In genomic region chr1:31763671-31764306, GRCh38 we compare ENCODE assay signal across 8 cellular contexts. TPM values are rescaled to one million over a fixed set of nuclear protein-coding genes. Genes with fewer than 3 reads are reported as not detected.
A peak's percentile ranks its signal among the peaks of the same experiment; 100 is the strongest.
DNase-seq lines count a peak whose midpoint lies in the region; ATAC-seq, FAIRE-seq and TF ChIP-seq lines count a peak whose summit lies in the region.

No MANE protein-coding gene starts in this region.

- H3K4me3 ChIP-seq in keratinocyte (ENCODE audit: control insufficient read depth in 2 of 3, extremely low read depth in 1 of 3, insufficient read depth in 2 of 3, low read depth in 1 of 3, low read length in 3 of 3) (peak overlapping the region; percentile 32 to 62 (median 51)), upper lobe of left lung (peak overlapping the region; percentile 6 to 54 (median 44)), kidney (ENCODE audit: low read length in 2 of 2) (no peak overlapping the region)

- H3K4me1 ChIP-seq in keratinocyte (ENCODE audit: control insufficient read depth, extremely low read depth, insufficient read depth, low read length) (peaks cover 26% of the 10 kb centered on the region), upper lobe of left lung (peaks cover 29 to 44% (median 32%) of the 10 kb centered on the region in 4 donors), kidney (ENCODE audit: control insufficient read depth in 1 of 2, insufficient read depth in 1 of 2, low read depth in 1 of 2, low read length in 2 of 2) (peaks cover 0 to 15% of the 10 kb centered on the region in 2 donors)

- H3K9ac ChIP-seq in keratinocyte (ENCODE audit: control insufficient read depth, extremely low read depth, insufficient read depth, low read length) (no peak overlapping the region), kidney (ENCODE audit: low read length in 2 of 2) (no peak overlapping the region)

- peaks cover 18% of the 10 kb centered on the region for H3K27me3 Mint-ChIP-seq in activated naive CD4-positive, alpha-beta T cell treated with anti-CD3 and anti-CD28 coated beads for 36 hours (ENCODE audit: low read depth)
- peaks cover 9% of the 10 kb centered on the region for H3K27me3 Mint-ChIP-seq in activated T-helper 17 cell treated with anti-CD3 and anti-CD28 coated beads, Interleukin-2, amount 50 U/mL, for 72 hours

- no peaks in the 10 kb centered on the region for H4K20me1 ChIP-seq in keratinocyte (ENCODE audit: control insufficient read depth, extremely low read depth, insufficient read depth, low read length)

- no peak for FAIRE-seq in keratinocyte (lab: Jason Lieb, UNC)
- FAIRE-seq in kidney (lab: Jason Lieb, UNC), result no peak

- TF ChIP-seq POLR2A in upper lobe of left lung (IDR thresholded peaks at IDR 0.05), result no peak

- no peaks in the 10 kb centered on the region for H3K9me1 ChIP-seq in keratinocyte (ENCODE audit: control insufficient read depth, extremely low read depth, insufficient read depth, low read length)

- no peaks in the 10 kb centered on the region for H3K9me3 Mint-ChIP-seq in activated naive CD4-positive, alpha-beta T cell treated with anti-CD3 and anti-CD28 coated beads for 36 hours
- no peaks in the 10 kb centered on the region for H3K9me3 Mint-ChIP-seq in activated T-helper 17 cell treated with anti-CD3 and anti-CD28 coated beads, Interleukin-2, amount 50 U/mL, for 72 hours

- ATAC-seq in activated T-helper 17 cell treated with anti-CD3 and anti-CD28 coated beads, Interleukin-2, amount 50 U/mL, for 72 hours (replicated peaks), result peak; percentile 28
- ATAC-seq in upper lobe of left lung (ENCODE audit: low FRiP score in 2 of 2) (no peak), GM21576 (IDR thresholded peaks at IDR 0.05; ENCODE audit: unreplicated experiment) (no peak)

- H3K36me3 ChIP-seq in keratinocyte (ENCODE audit: control insufficient read depth in 2 of 2, extremely low read depth in 1 of 2, insufficient read depth in 2 of 2, low read length in 2 of 2) (no peaks in the 10 kb centered on the region), upper lobe of left lung (no peaks in the 10 kb centered on the region), kidney (ENCODE audit: control insufficient read depth in 1 of 2, insufficient read depth in 2 of 2, low read length in 2 of 2) (no peaks in the 10 kb centered on the region)

- intact Hi-C loops in activated naive CD4-positive, alpha-beta T cell treated with anti-CD3 and anti-CD28 coated beads for 36 hours (cut with micrococcal nuclease), result loop anchor here (1.0 to 5.0 kb wide), 3 partner anchors 9 to 309 kb away; partner anchors contain the start of gene TMEM39B
- intact Hi-C loops in kidney (cut with DNase I), result no loop called here

- peak overlapping the region; percentile 67 for H3K4me3 Mint-ChIP-seq in activated naive CD4-positive, alpha-beta T cell treated with anti-CD3 and anti-CD28 coated beads for 36 hours
- peak overlapping the region; percentile 67 for H3K4me3 Mint-ChIP-seq in activated T-helper 17 cell treated with anti-CD3 and anti-CD28 coated beads, Interleukin-2, amount 50 U/mL, for 72 hours

- WGBS in upper lobe of left lung, 2 donors, result 0 to 1% methylated on average over 20 to 24 of the region's 92 CpGs

- dilution Hi-C loops in keratinocyte (cut with MboI; ENCODE audit: extremely low pct_ligation_motif_present, low sequenced_read_pairs), result no loop called here

- no peak for DNase-seq in activated naive CD4-positive, alpha-beta T cell treated with anti-CD3 and anti-CD28 coated beads for 36 hours
- DNase-seq in activated naive CD4-positive, alpha-beta T cell treated with Interleukin-2 at 50 U/mL for 16 hours, result no peak
- DNase-seq in keratinocyte (ENCODE audit: low read depth, low spot score) (no peak), upper lobe of left lung (peak in 1 of 2 donors; percentile 82), kidney (no peak)
- no peak for DNase-seq in effector CD8-positive, alpha-beta T cell (lab: John Stamatoyannopoulos, UW)

- H3K36me3 Mint-ChIP-seq in activated naive CD4-positive, alpha-beta T cell treated with anti-CD3 and anti-CD28 coated beads for 36 hours (ENCODE audit: low read depth), result no peaks in the 10 kb centered on the region
- no peaks in the 10 kb centered on the region for H3K36me3 Mint-ChIP-seq in activated T-helper 17 cell treated with anti-CD3 and anti-CD28 coated beads, Interleukin-2, amount 50 U/mL, for 72 hours (ENCODE audit: low read depth)

- H3K4me2 ChIP-seq in keratinocyte (ENCODE audit: control insufficient read depth, extremely low read depth, insufficient read depth, low read depth, low read length), result peak overlapping the region; percentile 88

- peaks cover 20% of the 10 kb centered on the region for H3K27me3 ChIP-seq in keratinocyte (ENCODE audit: control insufficient read depth, extremely low read depth, insufficient read depth, low read length)
- peaks cover 0 to 38% (median 25%) of the 10 kb centered on the region in 4 donors for H3K27me3 ChIP-seq in upper lobe of left lung

- H3K27ac ChIP-seq in keratinocyte (ENCODE audit: control insufficient read depth, insufficient read depth, low read length) (no peak overlapping the region), upper lobe of left lung (no peak overlapping the region), kidney (ENCODE audit: low read depth in 2 of 2, low read length in 2 of 2) (no peak overlapping the region)

- CTCF ChIA-PET in activated naive CD4-positive, alpha-beta T cell treated with anti-CD3 and anti-CD28 coated beads for 36 hours (lab: Charles Lee), result interaction anchor here (1.4 to 7.0 kb wide), 2 partner anchors 26 to 199 kb away, joined by 4 to 69 read pairs; no protein-coding TSS in a partner anchor

- H2AFZ ChIP-seq in keratinocyte (ENCODE audit: control insufficient read depth, low read length), result no peak overlapping the region

- no peak overlapping the region for H3K27ac Mint-ChIP-seq in activated naive CD4-positive, alpha-beta T cell treated with anti-CD3 and anti-CD28 coated beads for 36 hours
- no peak overlapping the region for H3K27ac Mint-ChIP-seq in activated T-helper 17 cell treated with anti-CD3 and anti-CD28 coated beads, Interleukin-2, amount 50 U/mL, for 72 hours

- no peak for TF ChIP-seq CTCF in keratinocyte (optimal IDR thresholded peaks at IDR 0.05 in 1 of 3, IDR thresholded peaks at IDR 0.05 in 1 of 3, conservative IDR thresholded peaks at IDR 0.05 in 1 of 3; ENCODE audit: extremely low read depth in 1 of 3, insufficient read depth in 2 of 3, low read length in 3 of 3)
- no peak for TF ChIP-seq CTCF in upper lobe of left lung (IDR thresholded peaks at IDR 0.05)
- no peak for TF ChIP-seq CTCF in kidney (IDR thresholded peaks at IDR 0.05; ENCODE audit: borderline replicate concordance, extremely low read depth, insufficient read depth)

- TF ChIP-seq EP300 in upper lobe of left lung (IDR thresholded peaks at IDR 0.05), result no peak

- no peaks in the 10 kb centered on the region for H3K9me3 ChIP-seq in keratinocyte (ENCODE audit: control insufficient read depth, low read depth, low read length)
- no peaks in the 10 kb centered on the region for H3K9me3 ChIP-seq in upper lobe of left lung
- H3K9me3 ChIP-seq in kidney (ENCODE audit: control insufficient read depth in 1 of 2, low read length in 2 of 2), result no peaks in the 10 kb centered on the region

- peaks cover 25% of the 10 kb centered on the region for H3K4me1 Mint-ChIP-seq in activated naive CD4-positive, alpha-beta T cell treated with anti-CD3 and anti-CD28 coated beads for 36 hours (ENCODE audit: low read depth)
- peaks cover 7% of the 10 kb centered on the region for H3K4me1 Mint-ChIP-seq in activated T-helper 17 cell treated with anti-CD3 and anti-CD28 coated beads, Interleukin-2, amount 50 U/mL, for 72 hours

- H3K79me2 ChIP-seq in keratinocyte (ENCODE audit: control insufficient read depth, insufficient read depth, low read length), result no peaks in the 10 kb centered on the region

RNA-seq across cellular contexts. Expression of gene ADGRB2, which starts 0.4 kb away (rescaled TPM):
- total RNA-seq in activated naive CD4-positive, alpha-beta T cell treated with anti-CD3 and anti-CD28 coated beads for 36 hours, result under 1 TPM; 0.24 to 0.30 TPM
- 1 to 10 TPM in 1 of 2 donors, under 1 TPM in 1; 0.24 to 4.5 TPM for total RNA-seq in activated T-helper 17 cell treated with anti-CD3 and anti-CD28 coated beads, Interleukin-2, amount 50 U/mL, for 72 hours
- 0.68 to 1.6 TPM (median 0.96 TPM) in 3 replicates for polyA plus RNA-seq in keratinocyte
- polyA plus RNA-seq in keratinocyte (2011; ENCODE audit: low read depth), result 1.3 TPM
- polyA plus RNA-seq in keratinocyte (2011; cell fraction: cytosol; rRNA removed), result 0.29 and 0.51 TPM in 2 replicates
- 2.4 and 5.0 TPM in 2 replicates for polyA plus RNA-seq in keratinocyte (2011; cell fraction: nucleus; rRNA removed)
- 1.0 and 1.7 TPM in 2 replicates for polyA plus RNA-seq in keratinocyte (2012; ENCODE audit: low replicate concordance)
- 0.86 to 2.8 TPM (median 1.7 TPM) in 3 replicates for polyA minus RNA-seq in keratinocyte
- polyA minus RNA-seq in keratinocyte (2011; cell fraction: cytosol; rRNA and poly(A)+ RNA removed), result 2.3 TPM
- 2.3 and 2.8 TPM in 2 replicates for polyA minus RNA-seq in keratinocyte (2011; cell fraction: nucleus; rRNA and poly(A)+ RNA removed)
- total RNA-seq in upper lobe of left lung, result 1 to 10 TPM in 5 of 6 donors, under 1 TPM in 1; 0.34 to 1.9 (median 1.1) TPM
- 3.2 TPM for total RNA-seq in kidney
- polyA plus RNA-seq in kidney (ENCODE audit: insufficient read depth, low read depth, low replicate concordance), result 5.3 TPM

RNA-seq across cellular contexts. Expression of gene SPOCD1, which starts 52.0 kb away (rescaled TPM):
- total RNA-seq in activated naive CD4-positive, alpha-beta T cell treated with anti-CD3 and anti-CD28 coated beads for 36 hours, result under 1 TPM; 0.21 to 0.30 TPM
- total RNA-seq in activated T-helper 17 cell treated with anti-CD3 and anti-CD28 coated beads, Interleukin-2, amount 50 U/mL, for 72 hours, result 1 to 10 TPM in 1 of 2 donors, under 1 TPM in 1; 0.84 to 1.8 TPM
- 3.3 to 12.0 TPM (median 4.7 TPM) in 3 replicates for polyA plus RNA-seq in keratinocyte
- polyA plus RNA-seq in keratinocyte (2011; ENCODE audit: low read depth), result 0.15 TPM
- 3.0 and 4.7 TPM in 2 replicates for polyA plus RNA-seq in keratinocyte (2011; cell fraction: cytosol; rRNA removed)
- polyA plus RNA-seq in keratinocyte (2011; cell fraction: nucleus; rRNA removed), result 14.8 and 23.8 TPM in 2 replicates
- polyA plus RNA-seq in keratinocyte (2012; ENCODE audit: low replicate concordance), result 3.0 TPM in 1 of 2 replicates, not detected in the other
- 2.8 to 8.5 TPM (median 4.5 TPM) in 3 replicates for polyA minus RNA-seq in keratinocyte
- polyA minus RNA-seq in keratinocyte (2011; cell fraction: cytosol; rRNA and poly(A)+ RNA removed), result 7.5 TPM
- polyA minus RNA-seq in keratinocyte (2011; cell fraction: nucleus; rRNA and poly(A)+ RNA removed), result 3.3 and 6.2 TPM in 2 replicates
- total RNA-seq in upper lobe of left lung, result 10 to 100 TPM in 3 of 6 donors, 1 to 10 TPM in 3; 7.3 to 63.3 (median 10.4) TPM
- total RNA-seq in kidney, result 0.98 TPM
- polyA plus RNA-seq in kidney (ENCODE audit: insufficient read depth, low read depth, low replicate concordance), result 0.22 TPM

RNA-seq across cellular contexts. Expression of gene COL16A1, which starts 60.0 kb away (rescaled TPM):
- total RNA-seq in activated naive CD4-positive, alpha-beta T cell treated with anti-CD3 and anti-CD28 coated beads for 36 hours, result under 1 TPM; 0.17 to 0.47 TPM
- not detected for total RNA-seq in activated T-helper 17 cell treated with anti-CD3 and anti-CD28 coated beads, Interleukin-2, amount 50 U/mL, for 72 hours
- polyA plus RNA-seq in keratinocyte (31.2 to 75.5 TPM (median 43.4 TPM) in 3 replicates), kidney (ENCODE audit: insufficient read depth, low read depth, low replicate concordance) (9.2 TPM)
- polyA plus RNA-seq in keratinocyte (2011; ENCODE audit: low read depth), result 39.2 TPM
- 5.4 and 11.0 TPM in 2 replicates for polyA plus RNA-seq in keratinocyte (2011; cell fraction: cytosol; rRNA removed)
- polyA plus RNA-seq in keratinocyte (2011; cell fraction: nucleus; rRNA removed), result 155 and 217 TPM in 2 replicates
- polyA plus RNA-seq in keratinocyte (2012; ENCODE audit: low replicate concordance), result 49.0 and 79.2 TPM in 2 replicates
- 55.1 to 84.1 TPM (median 79.1 TPM) in 3 replicates for polyA minus RNA-seq in keratinocyte
- 33.4 TPM for polyA minus RNA-seq in keratinocyte (2011; cell fraction: cytosol; rRNA and poly(A)+ RNA removed)
- polyA minus RNA-seq in keratinocyte (2011; cell fraction: nucleus; rRNA and poly(A)+ RNA removed), result 157 and 192 TPM in 2 replicates
- total RNA-seq in upper lobe of left lung (100 to 1,000 TPM in 1 of 6 donors, 10 to 100 TPM in 5; 15.2 to 103 (median 40.7) TPM), kidney (29.0 TPM)

Comparison
In these comparisons a context has a peak if more than half of its experiments do, and no peak if none do; other contexts are left out.
1. H3K4me3 ChIP-seq: peak in keratinocyte (3 of 3) and upper lobe of left lung (4 of 4); none in kidney (0 of 2).
2. RNA of gene COL16A1, which starts 60.0 kb away (total RNA-seq): 15.2 to 103 TPM in upper lobe of left lung and 29.0 TPM in kidney (single experiment); 0.17 to 0.47 TPM in activated naive CD4-positive, alpha-beta T cell treated with anti-CD3 and anti-CD28 coated beads for 36 hours and not detected in activated T-helper 17 cell treated with anti-CD3 and anti-CD28 coated beads, Interleukin-2, amount 50 U/mL, for 72 hours; every median in the first group is over 10 times any median in the second.